Comparison of ENCODE assay signal across 1 cellular context in the genomic region with DNA sequence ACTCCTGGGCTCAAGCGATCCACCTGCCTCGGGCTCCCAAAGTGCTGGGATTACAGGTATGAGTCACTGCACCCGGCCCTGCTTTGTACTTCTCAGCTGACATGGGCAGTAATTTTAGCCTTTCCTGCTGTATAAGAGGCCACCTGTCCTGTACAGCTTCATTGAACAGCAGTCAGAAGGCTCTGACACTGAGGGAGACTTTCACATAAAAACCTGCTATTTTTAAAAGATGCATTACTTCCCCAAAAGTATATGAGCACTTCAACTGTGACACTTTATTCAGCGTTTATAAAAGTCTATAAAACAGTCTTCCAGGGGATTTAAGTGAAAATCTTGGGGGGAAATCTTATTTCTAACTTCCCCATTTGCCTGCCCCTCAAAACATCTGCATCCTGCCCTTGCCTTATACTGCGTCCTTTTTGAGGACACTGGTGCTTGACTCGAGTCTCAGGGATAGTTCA.
TF ChIP-seq lines count a peak whose summit lies in the region.

No MANE protein-coding gene starts in this region.

TF ChIP-seq in HCT116, 20 proteins besides CTCF, POLR2A, EP300 and RAD21 (continued from another document):
- TF ChIP-seq, protein P1, sequence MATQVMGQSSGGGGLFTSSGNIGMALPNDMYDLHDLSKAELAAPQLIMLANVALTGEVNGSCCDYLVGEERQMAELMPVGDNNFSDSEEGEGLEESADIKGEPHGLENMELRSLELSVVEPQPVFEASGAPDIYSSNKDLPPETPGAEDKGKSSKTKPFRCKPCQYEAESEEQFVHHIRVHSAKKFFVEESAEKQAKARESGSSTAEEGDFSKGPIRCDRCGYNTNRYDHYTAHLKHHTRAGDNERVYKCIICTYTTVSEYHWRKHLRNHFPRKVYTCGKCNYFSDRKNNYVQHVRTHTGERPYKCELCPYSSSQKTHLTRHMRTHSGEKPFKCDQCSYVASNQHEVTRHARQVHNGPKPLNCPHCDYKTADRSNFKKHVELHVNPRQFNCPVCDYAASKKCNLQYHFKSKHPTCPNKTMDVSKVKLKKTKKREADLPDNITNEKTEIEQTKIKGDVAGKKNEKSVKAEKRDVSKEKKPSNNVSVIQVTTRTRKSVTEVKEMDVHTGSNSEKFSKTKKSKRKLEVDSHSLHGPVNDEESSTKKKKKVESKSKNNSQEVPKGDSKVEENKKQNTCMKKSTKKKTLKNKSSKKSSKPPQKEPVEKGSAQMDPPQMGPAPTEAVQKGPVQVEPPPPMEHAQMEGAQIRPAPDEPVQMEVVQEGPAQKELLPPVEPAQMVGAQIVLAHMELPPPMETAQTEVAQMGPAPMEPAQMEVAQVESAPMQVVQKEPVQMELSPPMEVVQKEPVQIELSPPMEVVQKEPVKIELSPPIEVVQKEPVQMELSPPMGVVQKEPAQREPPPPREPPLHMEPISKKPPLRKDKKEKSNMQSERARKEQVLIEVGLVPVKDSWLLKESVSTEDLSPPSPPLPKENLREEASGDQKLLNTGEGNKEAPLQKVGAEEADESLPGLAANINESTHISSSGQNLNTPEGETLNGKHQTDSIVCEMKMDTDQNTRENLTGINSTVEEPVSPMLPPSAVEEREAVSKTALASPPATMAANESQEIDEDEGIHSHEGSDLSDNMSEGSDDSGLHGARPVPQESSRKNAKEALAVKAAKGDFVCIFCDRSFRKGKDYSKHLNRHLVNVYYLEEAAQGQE (IDR thresholded peaks at IDR 0.05; ENCODE audit: low read depth): no peak
- TF ChIP-seq CEBPB (IDR thresholded peaks at IDR 0.05; ENCODE audit: low read depth) (no peak), ELF1 (IDR thresholded peaks at IDR 0.05; ENCODE audit: borderline replicate concordance, low read depth) (no peak), EZH2 (IDR thresholded peaks at IDR 0.05) (no peak), SIN3A (IDR thresholded peaks at IDR 0.05; ENCODE audit: low read depth) (no peak), EZH2phosphoT487 (IDR thresholded peaks at IDR 0.05; ENCODE audit: borderline replicate concordance) (no peak), SRF (IDR thresholded peaks at IDR 0.05; ENCODE audit: low read depth) (no peak)
- TF ChIP-seq, protein P2, sequence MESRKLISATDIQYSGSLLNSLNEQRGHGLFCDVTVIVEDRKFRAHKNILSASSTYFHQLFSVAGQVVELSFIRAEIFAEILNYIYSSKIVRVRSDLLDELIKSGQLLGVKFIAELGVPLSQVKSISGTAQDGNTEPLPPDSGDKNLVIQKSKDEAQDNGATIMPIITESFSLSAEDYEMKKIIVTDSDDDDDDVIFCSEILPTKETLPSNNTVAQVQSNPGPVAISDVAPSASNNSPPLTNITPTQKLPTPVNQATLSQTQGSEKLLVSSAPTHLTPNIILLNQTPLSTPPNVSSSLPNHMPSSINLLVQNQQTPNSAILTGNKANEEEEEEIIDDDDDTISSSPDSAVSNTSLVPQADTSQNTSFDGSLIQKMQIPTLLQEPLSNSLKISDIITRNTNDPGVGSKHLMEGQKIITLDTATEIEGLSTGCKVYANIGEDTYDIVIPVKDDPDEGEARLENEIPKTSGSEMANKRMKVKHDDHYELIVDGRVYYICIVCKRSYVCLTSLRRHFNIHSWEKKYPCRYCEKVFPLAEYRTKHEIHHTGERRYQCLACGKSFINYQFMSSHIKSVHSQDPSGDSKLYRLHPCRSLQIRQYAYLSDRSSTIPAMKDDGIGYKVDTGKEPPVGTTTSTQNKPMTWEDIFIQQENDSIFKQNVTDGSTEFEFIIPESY (IDR thresholded peaks at IDR 0.05; ENCODE audit: extremely low read depth, insufficient replicate concordance, low read length): no peak
